1 cellular context compared by ENCODE assay signal in the genomic region with DNA sequence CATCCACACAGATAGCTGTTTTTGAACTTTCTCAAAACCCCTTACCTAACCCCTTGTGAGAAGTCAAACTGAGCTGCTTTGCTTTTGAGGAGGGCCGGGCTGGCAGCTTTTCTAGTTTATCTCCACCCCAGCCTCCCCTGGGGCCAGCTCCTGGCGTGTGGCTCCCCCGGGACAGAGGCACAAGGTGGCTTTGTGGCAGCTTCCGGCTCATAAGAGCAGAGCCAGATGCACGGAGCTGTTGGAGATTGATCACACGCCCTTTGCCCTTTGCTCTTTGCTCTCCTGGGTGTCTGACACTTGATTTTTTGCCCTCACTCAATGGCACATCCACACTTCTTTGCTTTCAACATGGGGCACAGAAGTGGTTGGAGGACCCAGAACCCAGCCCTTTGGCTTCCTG.
TF ChIP-seq lines count a peak whose summit lies in the region.

No MANE protein-coding gene starts in this region.

TF ChIP-seq in GM12878, 131 proteins besides CTCF, POLR2A, EP300 and RAD21 (continued from another document):
- TF ChIP-seq, protein P1, sequence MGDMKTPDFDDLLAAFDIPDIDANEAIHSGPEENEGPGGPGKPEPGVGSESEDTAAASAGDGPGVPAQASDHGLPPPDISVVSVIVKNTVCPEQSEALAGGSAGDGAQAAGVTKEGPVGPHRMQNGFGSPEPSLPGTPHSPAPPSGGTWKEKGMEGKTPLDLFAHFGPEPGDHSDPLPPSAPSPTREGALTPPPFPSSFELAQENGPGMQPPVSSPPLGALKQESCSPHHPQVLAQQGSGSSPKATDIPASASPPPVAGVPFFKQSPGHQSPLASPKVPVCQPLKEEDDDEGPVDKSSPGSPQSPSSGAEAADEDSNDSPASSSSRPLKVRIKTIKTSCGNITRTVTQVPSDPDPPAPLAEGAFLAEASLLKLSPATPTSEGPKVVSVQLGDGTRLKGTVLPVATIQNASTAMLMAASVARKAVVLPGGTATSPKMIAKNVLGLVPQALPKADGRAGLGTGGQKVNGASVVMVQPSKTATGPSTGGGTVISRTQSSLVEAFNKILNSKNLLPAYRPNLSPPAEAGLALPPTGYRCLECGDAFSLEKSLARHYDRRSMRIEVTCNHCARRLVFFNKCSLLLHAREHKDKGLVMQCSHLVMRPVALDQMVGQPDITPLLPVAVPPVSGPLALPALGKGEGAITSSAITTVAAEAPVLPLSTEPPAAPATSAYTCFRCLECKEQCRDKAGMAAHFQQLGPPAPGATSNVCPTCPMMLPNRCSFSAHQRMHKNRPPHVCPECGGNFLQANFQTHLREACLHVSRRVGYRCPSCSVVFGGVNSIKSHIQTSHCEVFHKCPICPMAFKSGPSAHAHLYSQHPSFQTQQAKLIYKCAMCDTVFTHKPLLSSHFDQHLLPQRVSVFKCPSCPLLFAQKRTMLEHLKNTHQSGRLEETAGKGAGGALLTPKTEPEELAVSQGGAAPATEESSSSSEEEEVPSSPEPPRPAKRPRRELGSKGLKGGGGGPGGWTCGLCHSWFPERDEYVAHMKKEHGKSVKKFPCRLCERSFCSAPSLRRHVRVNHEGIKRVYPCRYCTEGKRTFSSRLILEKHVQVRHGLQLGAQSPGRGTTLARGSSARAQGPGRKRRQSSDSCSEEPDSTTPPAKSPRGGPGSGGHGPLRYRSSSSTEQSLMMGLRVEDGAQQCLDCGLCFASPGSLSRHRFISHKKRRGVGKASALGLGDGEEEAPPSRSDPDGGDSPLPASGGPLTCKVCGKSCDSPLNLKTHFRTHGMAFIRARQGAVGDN (IDR thresholded peaks at IDR 0.05) = peak; percentile 89
- TF ChIP-seq CHD2 (IDR thresholded peaks at IDR 0.05; ENCODE audit: borderline replicate concordance, low read depth, low read length) = no peak
- TF ChIP-seq, protein P2, sequence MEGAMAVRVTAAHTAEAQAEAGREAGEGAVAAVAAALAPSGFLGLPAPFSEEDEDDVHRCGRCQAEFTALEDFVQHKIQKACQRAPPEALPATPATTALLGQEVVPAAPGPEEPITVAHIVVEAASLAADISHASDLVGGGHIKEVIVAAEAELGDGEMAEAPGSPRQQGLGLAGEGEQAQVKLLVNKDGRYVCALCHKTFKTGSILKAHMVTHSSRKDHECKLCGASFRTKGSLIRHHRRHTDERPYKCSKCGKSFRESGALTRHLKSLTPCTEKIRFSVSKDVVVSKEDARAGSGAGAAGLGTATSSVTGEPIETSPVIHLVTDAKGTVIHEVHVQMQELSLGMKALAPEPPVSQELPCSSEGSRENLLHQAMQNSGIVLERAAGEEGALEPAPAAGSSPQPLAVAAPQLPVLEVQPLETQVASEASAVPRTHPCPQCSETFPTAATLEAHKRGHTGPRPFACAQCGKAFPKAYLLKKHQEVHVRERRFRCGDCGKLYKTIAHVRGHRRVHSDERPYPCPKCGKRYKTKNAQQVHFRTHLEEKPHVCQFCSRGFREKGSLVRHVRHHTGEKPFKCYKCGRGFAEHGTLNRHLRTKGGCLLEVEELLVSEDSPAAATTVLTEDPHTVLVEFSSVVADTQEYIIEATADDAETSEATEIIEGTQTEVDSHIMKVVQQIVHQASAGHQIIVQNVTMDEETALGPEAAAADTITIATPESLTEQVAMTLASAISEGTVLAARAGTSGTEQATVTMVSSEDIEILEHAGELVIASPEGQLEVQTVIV (IDR thresholded peaks at IDR 0.05; ENCODE audit: borderline replicate concordance, partially characterized antibody) = no peak
- TF ChIP-seq SREBF1 (IDR thresholded peaks at IDR 0.05; ENCODE audit: low read length) = no peak
- TF ChIP-seq BACH1 (IDR thresholded peaks at IDR 0.05; ENCODE audit: borderline replicate concordance) = no peak
- TF ChIP-seq CHD4 (IDR thresholded peaks at IDR 0.05) = no peak
- TF ChIP-seq POLR2AphosphoS2 (IDR thresholded peaks at IDR 0.05; ENCODE audit: low read depth, low read length) = no peak
- TF ChIP-seq GABPA (IDR thresholded peaks at IDR 0.05; ENCODE audit: low read depth) = no peak
- no peak for TF ChIP-seq ZZZ3 (IDR thresholded peaks at IDR 0.05; ENCODE audit: control insufficient read depth, insufficient read length, low read depth)
- no peak for TF ChIP-seq POU2F2 (IDR thresholded peaks at IDR 0.05; ENCODE audit: borderline replicate concordance, low read depth, low read length)
- no peak for TF ChIP-seq SMARCA5 (IDR thresholded peaks at IDR 0.05)
- TF ChIP-seq HDAC6 (IDR thresholded peaks at IDR 0.05; ENCODE audit: unreplicated experiment) = no peak
- TF ChIP-seq RB1 (IDR thresholded peaks at IDR 0.05; ENCODE audit: borderline replicate concordance) = no peak
- TF ChIP-seq, protein P3, sequence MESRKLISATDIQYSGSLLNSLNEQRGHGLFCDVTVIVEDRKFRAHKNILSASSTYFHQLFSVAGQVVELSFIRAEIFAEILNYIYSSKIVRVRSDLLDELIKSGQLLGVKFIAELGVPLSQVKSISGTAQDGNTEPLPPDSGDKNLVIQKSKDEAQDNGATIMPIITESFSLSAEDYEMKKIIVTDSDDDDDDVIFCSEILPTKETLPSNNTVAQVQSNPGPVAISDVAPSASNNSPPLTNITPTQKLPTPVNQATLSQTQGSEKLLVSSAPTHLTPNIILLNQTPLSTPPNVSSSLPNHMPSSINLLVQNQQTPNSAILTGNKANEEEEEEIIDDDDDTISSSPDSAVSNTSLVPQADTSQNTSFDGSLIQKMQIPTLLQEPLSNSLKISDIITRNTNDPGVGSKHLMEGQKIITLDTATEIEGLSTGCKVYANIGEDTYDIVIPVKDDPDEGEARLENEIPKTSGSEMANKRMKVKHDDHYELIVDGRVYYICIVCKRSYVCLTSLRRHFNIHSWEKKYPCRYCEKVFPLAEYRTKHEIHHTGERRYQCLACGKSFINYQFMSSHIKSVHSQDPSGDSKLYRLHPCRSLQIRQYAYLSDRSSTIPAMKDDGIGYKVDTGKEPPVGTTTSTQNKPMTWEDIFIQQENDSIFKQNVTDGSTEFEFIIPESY (IDR thresholded peaks at IDR 0.05) = no peak
- no peak for TF ChIP-seq RCOR1 (conservative IDR thresholded peaks at IDR 0.05; ENCODE audit: low read depth, low read length)
- TF ChIP-seq MXI1 (IDR thresholded peaks at IDR 0.05; ENCODE audit: low read depth, low read length) = no peak
- no peak for TF ChIP-seq RFX5 (IDR thresholded peaks at IDR 0.05; ENCODE audit: low read depth, low read length)
- TF ChIP-seq, protein P4, sequence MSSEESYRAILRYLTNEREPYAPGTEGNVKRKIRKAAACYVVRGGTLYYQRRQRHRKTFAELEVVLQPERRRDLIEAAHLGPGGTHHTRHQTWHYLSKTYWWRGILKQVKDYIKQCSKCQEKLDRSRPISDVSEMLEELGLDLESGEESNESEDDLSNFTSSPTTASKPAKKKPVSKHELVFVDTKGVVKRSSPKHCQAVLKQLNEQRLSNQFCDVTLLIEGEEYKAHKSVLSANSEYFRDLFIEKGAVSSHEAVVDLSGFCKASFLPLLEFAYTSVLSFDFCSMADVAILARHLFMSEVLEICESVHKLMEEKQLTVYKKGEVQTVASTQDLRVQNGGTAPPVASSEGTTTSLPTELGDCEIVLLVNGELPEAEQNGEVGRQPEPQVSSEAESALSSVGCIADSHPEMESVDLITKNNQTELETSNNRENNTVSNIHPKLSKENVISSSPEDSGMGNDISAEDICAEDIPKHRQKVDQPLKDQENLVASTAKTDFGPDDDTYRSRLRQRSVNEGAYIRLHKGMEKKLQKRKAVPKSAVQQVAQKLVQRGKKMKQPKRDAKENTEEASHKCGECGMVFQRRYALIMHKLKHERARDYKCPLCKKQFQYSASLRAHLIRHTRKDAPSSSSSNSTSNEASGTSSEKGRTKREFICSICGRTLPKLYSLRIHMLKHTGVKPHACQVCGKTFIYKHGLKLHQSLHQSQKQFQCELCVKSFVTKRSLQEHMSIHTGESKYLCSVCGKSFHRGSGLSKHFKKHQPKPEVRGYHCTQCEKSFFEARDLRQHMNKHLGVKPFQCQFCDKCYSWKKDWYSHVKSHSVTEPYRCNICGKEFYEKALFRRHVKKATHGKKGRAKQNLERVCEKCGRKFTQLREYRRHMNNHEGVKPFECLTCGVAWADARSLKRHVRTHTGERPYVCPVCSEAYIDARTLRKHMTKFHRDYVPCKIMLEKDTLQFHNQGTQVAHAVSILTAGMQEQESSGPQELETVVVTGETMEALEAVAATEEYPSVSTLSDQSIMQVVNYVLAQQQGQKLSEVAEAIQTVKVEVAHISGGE (CRISPR knock-in tag; IDR thresholded peaks at IDR 0.05) = no peak
- no peak; a peak in 1 of 4 replicates for TF ChIP-seq BHLHE40 (IDR thresholded peaks at IDR 0.05; ENCODE audit: borderline replicate concordance in 1 of 2, low read depth in 2 of 2, low read length in 1 of 2)
- no peak for TF ChIP-seq RBBP5 (conservative IDR thresholded peaks at IDR 0.05)
- no peak for TF ChIP-seq BRCA1 (IDR thresholded peaks at IDR 0.05; ENCODE audit: low read depth, low read length)
- peak; percentile 72 for TF ChIP-seq NR2F1 (conservative IDR thresholded peaks at IDR 0.05)
